17 cellular contexts compared by ENCODE assay signal in the genomic region with DNA sequence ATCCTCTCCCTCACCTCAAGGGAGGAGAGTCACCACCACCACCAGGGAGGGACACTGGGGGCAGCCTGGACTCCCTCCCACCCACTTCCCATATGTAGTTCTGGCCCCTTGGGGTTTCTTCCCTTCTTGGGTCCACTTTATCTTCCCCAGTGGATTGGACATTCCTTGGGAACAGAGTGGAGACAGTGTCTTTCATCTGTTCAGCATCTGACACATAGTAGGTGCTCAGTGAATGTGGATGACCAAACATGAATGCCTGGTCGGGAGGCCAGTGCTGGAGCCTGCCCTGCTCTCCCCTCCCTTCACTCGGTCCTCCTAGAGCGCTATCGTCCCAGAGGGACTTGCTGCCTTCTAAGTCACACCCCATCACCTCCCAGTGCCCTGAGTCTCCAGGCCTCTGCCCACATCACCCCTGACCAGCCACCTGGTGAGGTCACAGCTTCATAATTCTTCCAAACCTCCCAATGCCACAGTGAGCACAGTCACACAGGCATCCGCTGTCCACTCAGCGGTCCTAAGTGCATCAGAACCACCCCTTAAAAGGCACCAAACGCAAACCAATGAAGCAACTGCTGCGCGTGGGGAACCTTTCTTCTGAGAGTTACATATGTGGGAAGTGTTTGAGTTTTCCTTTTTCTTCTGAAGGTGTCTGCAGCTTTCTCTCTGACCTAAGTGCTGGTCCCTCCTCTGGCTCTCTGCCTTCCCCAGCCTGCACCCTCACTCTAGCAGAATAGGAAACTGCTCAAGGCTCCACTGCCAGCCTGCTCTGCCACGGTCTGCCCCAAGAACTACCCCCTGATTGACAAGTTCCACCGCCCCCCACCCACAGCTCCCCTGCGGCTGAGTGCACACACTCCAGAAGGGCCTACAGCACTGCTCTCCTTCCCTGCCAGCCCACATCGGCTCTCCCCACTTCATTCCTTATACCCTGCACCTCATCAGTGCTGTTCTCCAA. TPM values are rescaled to one million over a fixed set of nuclear protein-coding genes. Genes with fewer than 3 reads are reported as not detected.
A peak's percentile ranks its signal among the peaks of the same experiment; 100 is the strongest.
DNase-seq lines count a peak whose midpoint lies in the region; ATAC-seq, FAIRE-seq and TF ChIP-seq lines count a peak whose summit lies in the region.
"Had no signal": no experiment of that assay in that cellular context is flagged by ENCODE, and none has a peak within 500 bp of the region (broad histone marks: within the 10 kb centered on the region; RNA-seq: fewer than 3 reads in every experiment).

No MANE protein-coding gene starts in this region.

- no peak overlapping the region for H3K4me3 Mint-ChIP-seq in central memory CD8-positive, alpha-beta T cell
- peak overlapping the region; percentile 27 for H3K4me3 Mint-ChIP-seq in nephron progenitor cell
- no peak overlapping the region for H3K4me3 Mint-ChIP-seq in activated naive CD8-positive, alpha-beta T cell treated with anti-CD3 and anti-CD28 coated beads for 36 hours
- H3K4me3 Mint-ChIP-seq: CD8-positive, alpha-beta T cell had no signal

- ATAC-seq in activated naive CD4-positive, alpha-beta T cell treated with anti-CD3 and anti-CD28 coated beads, Interleukin-2, amount 50 U/mL, for 72 hours, result no peak
- no peak for ATAC-seq in central memory CD8-positive, alpha-beta T cell (replicated peaks; ENCODE audit: extremely low read depth, poor library complexity, severe bottlenecking)
- no peak for ATAC-seq in foreskin keratinocyte
- ATAC-seq: CD8-positive, alpha-beta T cell had no signal

- FAIRE-seq in urothelium cell line (lab: Jason Lieb, UNC), result peak; percentile 40

- H3K27me3 Mint-ChIP-seq in central memory CD8-positive, alpha-beta T cell, result no peaks in the 10 kb centered on the region
- H3K27me3 Mint-ChIP-seq in nephron progenitor cell (ENCODE audit: low read depth, poor library complexity), result peaks cover 10% of the 10 kb centered on the region
- no peaks in the 10 kb centered on the region for H3K27me3 Mint-ChIP-seq in activated naive CD8-positive, alpha-beta T cell treated with anti-CD3 and anti-CD28 coated beads for 36 hours

- no peaks in the 10 kb centered on the region for H3K27me3 ChIP-seq in foreskin keratinocyte
- H3K27me3 ChIP-seq: BE2C had no signal

- H3K4me1 Mint-ChIP-seq in central memory CD8-positive, alpha-beta T cell, result no peaks in the 10 kb centered on the region
- H3K4me1 Mint-ChIP-seq in nephron progenitor cell, result peaks cover 70% of the 10 kb centered on the region
- H3K4me1 Mint-ChIP-seq in activated naive CD8-positive, alpha-beta T cell treated with anti-CD3 and anti-CD28 coated beads for 36 hours, result no peaks in the 10 kb centered on the region

- H3K27ac Mint-ChIP-seq in activated naive CD4-positive, alpha-beta T cell treated with anti-CD3 and anti-CD28 coated beads, Interleukin-2, amount 50 U/mL, for 72 hours, result peak overlapping the region; percentile 4 to 55
- H3K27ac Mint-ChIP-seq in central memory CD8-positive, alpha-beta T cell (ENCODE audit: low read depth), result peak overlapping the region; percentile 50
- peak overlapping the region; percentile 66 for H3K27ac Mint-ChIP-seq in nephron progenitor cell
- H3K27ac Mint-ChIP-seq in activated naive CD8-positive, alpha-beta T cell treated with anti-CD3 and anti-CD28 coated beads for 36 hours, result no peak overlapping the region
- H3K27ac Mint-ChIP-seq: CD8-positive, alpha-beta T cell had no signal

- no peaks in the 10 kb centered on the region for H3K9me3 Mint-ChIP-seq in activated naive CD4-positive, alpha-beta T cell treated with anti-CD3 and anti-CD28 coated beads, Interleukin-2, amount 50 U/mL, for 72 hours
- no peaks in the 10 kb centered on the region for H3K9me3 Mint-ChIP-seq in central memory CD8-positive, alpha-beta T cell
- no peaks in the 10 kb centered on the region for H3K9me3 Mint-ChIP-seq in nephron progenitor cell
- no peaks in the 10 kb centered on the region for H3K9me3 Mint-ChIP-seq in activated naive CD8-positive, alpha-beta T cell treated with anti-CD3 and anti-CD28 coated beads for 36 hours
- H3K9me3 Mint-ChIP-seq: CD8-positive, alpha-beta T cell had no signal

- no peak for DNase-seq in activated naive CD4-positive, alpha-beta T cell treated with anti-CD3 and anti-CD28 coated beads, Interleukin-2, amount 50 U/mL, for 72 hours (ENCODE audit: low spot score in 2 of 2)
- DNase-seq in activated naive CD4-positive, alpha-beta T cell (lab: John Stamatoyannopoulos, UW), result no peak
- no peak for DNase-seq in central memory CD8-positive, alpha-beta T cell (ENCODE audit: low spot score in 2 of 2)
- DNase-seq in nephron progenitor cell, result no peak
- no peak for DNase-seq in urothelium cell line (ENCODE audit: low spot score)
- DNase-seq in activated naive CD8-positive, alpha-beta T cell treated with anti-CD3 and anti-CD28 coated beads for 36 hours, result no peak
- DNase-seq in foreskin keratinocyte, result no peak
- no peak for DNase-seq in GM20000 (ENCODE audit: low spot score)
- DNase-seq: BE2C; CD8-positive, alpha-beta T cell; H7; NCI-H1436 treated with DMSO at 0.1 percent for 48 hours; NCI-H2081; NCI-H748 treated with DMSO at 0.1 percent for 48 hours; OCI-M1 had no signal

- no peaks in the 10 kb centered on the region for H3K36me3 Mint-ChIP-seq in activated naive CD4-positive, alpha-beta T cell treated with anti-CD3 and anti-CD28 coated beads, Interleukin-2, amount 50 U/mL, for 72 hours
- H3K36me3 Mint-ChIP-seq in central memory CD8-positive, alpha-beta T cell (ENCODE audit: insufficient read depth), result peaks cover 3% of the 10 kb centered on the region
- no peaks in the 10 kb centered on the region for H3K36me3 Mint-ChIP-seq in nephron progenitor cell (ENCODE audit: low read depth)
- no peaks in the 10 kb centered on the region for H3K36me3 Mint-ChIP-seq in activated naive CD8-positive, alpha-beta T cell treated with anti-CD3 and anti-CD28 coated beads for 36 hours
- H3K36me3 Mint-ChIP-seq: CD8-positive, alpha-beta T cell had no signal

- no peak for TF ChIP-seq CTCF in nephron progenitor cell (IDR thresholded peaks at IDR 0.05)
- TF ChIP-seq CTCF in foreskin keratinocyte (conservative IDR thresholded peaks at IDR 0.05), result no peak
- no peak for TF ChIP-seq CTCF in GM20000 (IDR thresholded peaks at IDR 0.05; ENCODE audit: extremely low read depth, missing control alignments)

- no peaks in the 10 kb centered on the region for H3K4me1 ChIP-seq in foreskin keratinocyte
- H3K4me1 ChIP-seq: BE2C had no signal

- no peak overlapping the region for H3K27ac ChIP-seq in foreskin keratinocyte
- H3K27ac ChIP-seq: 22Rv1, RWPE1 had no signal

RNA-seq across cellular contexts. Expression of a gene that starts 7.2 kb away (rescaled TPM):
- 10 to 100 TPM in 1 of 2 donors, 1 to 10 TPM in 1; 5.2 to 16.0 TPM for total RNA-seq in activated naive CD4-positive, alpha-beta T cell treated with anti-CD3 and anti-CD28 coated beads, Interleukin-2, amount 50 U/mL, for 72 hours
- total RNA-seq in activated naive CD8-positive, alpha-beta T cell treated with anti-CD3 and anti-CD28 coated beads for 36 hours, result 10 to 100 TPM in 1 of 2 experiments, 1 to 10 TPM in 1; 8.3 to 10.8 TPM
- total RNA-seq in foreskin keratinocyte, result 7.3 and 9.7 TPM in 2 replicates
- 4.5 and 6.6 TPM in 2 replicates for polyA plus RNA-seq in foreskin keratinocyte

RNA-seq across cellular contexts. Expression of a gene that starts 34.0 kb away (rescaled TPM):
- 10 to 100 TPM in 1 of 2 donors, 1 to 10 TPM in 1; 8.3 to 27.9 TPM for total RNA-seq in activated naive CD4-positive, alpha-beta T cell treated with anti-CD3 and anti-CD28 coated beads, Interleukin-2, amount 50 U/mL, for 72 hours
- total RNA-seq in activated naive CD8-positive, alpha-beta T cell treated with anti-CD3 and anti-CD28 coated beads for 36 hours, result 1 to 10 TPM; 4.0 to 4.3 TPM
- total RNA-seq in foreskin keratinocyte, result 32.5 and 39.2 TPM in 2 replicates
- 27.5 and 31.2 TPM in 2 replicates for polyA plus RNA-seq in foreskin keratinocyte
